Comparison of ENCODE assay signal across 3 cellular contexts in genomic region chr10:113950268-113950667, GRCh38.
A peak's percentile ranks its signal among the peaks of the same experiment; 100 is the strongest.
TF ChIP-seq lines count a peak whose summit lies in the region.

No MANE protein-coding gene starts in this region.

TF ChIP-seq in HEK293, 187 proteins besides CTCF, POLR2A, EP300 and RAD21 (continued from another document):
- TF ChIP-seq ZNF777 (tag by site-specific recombination; IDR thresholded peaks at IDR 0.05; ENCODE audit: borderline replicate concordance) (no peak), ZNF664 (tag by site-specific recombination; IDR thresholded peaks at IDR 0.05) (no peak), IKZF3 (tag by site-specific recombination; IDR thresholded peaks at IDR 0.05) (no peak), ZNF214 (tag by site-specific recombination; IDR thresholded peaks at IDR 0.05; ENCODE audit: borderline replicate concordance) (no peak), ZNF548 (tag by site-specific recombination; IDR thresholded peaks at IDR 0.05) (no peak), TRIM28 (IDR thresholded peaks at IDR 0.05; ENCODE audit: borderline replicate concordance, low read length) (no peak), ZNF416 (tag by site-specific recombination; IDR thresholded peaks at IDR 0.05) (no peak), ZNF558 (tag by site-specific recombination; IDR thresholded peaks at IDR 0.05) (no peak), ZEB2 (tag by site-specific recombination; IDR thresholded peaks at IDR 0.05) (peak; percentile 67), ZNF366 (tag by site-specific recombination; conservative IDR thresholded peaks at IDR 0.05) (peak; percentile 62; the same call in 1 of the 2 replicates), GLI4 (tag by site-specific recombination; IDR thresholded peaks at IDR 0.05) (no peak)

TF ChIP-seq in HEK293T, 16 proteins besides CTCF, POLR2A, EP300 and RAD21 (continued from another document):
- TF ChIP-seq PKNOX1 (IDR thresholded peaks at IDR 0.05): peak; percentile 26; the same call in 1 of the 2 replicates
- TF ChIP-seq FOXA1 (IDR thresholded peaks at IDR 0.05): no peak
- no peak for TF ChIP-seq LEF1 (IDR thresholded peaks at IDR 0.05; ENCODE audit: borderline replicate concordance)
TF ChIP-seq in HEK293T: peak in this region for 1.

TF ChIP-seq in K562, 482 proteins besides CTCF, POLR2A, EP300 and RAD21 (continued from another document):
- TF ChIP-seq MTA1 (IDR thresholded peaks at IDR 0.05; ENCODE audit: borderline replicate concordance) (0 out of 2 replicates have a peak, but pooled peaks have one; percentile 26), ZNF217 (CRISPR knock-in tag; IDR thresholded peaks at IDR 0.05) (no peak), EZH2 (IDR thresholded peaks at IDR 0.05; ENCODE audit: borderline replicate concordance, low read depth, low read length) (no peak), HDAC1 (IDR thresholded peaks at IDR 0.05) (0 out of 4 replicates have a peak, but pooled peaks of 1 of the 2 experiments have one; percentile 17), DACH1 (IDR thresholded peaks at IDR 0.05; ENCODE audit: partially characterized antibody) (peak; percentile 71), CUX1 (CRISPR knock-in tag; IDR thresholded peaks at IDR 0.05) (no peak), ZBTB2 (IDR thresholded peaks at IDR 0.05) (peak; percentile 62; the same call in 1 of the 2 replicates), BDP1 (IDR thresholded peaks at IDR 0.05; ENCODE audit: insufficient read depth, insufficient read length) (no peak), CTBP1 (IDR thresholded peaks at IDR 0.05; ENCODE audit: borderline replicate concordance) (no peak), ZNF445 (CRISPR knock-in tag; IDR thresholded peaks at IDR 0.05; ENCODE audit: low read depth) (no peak), CREBBP (IDR thresholded peaks at IDR 0.05; ENCODE audit: low read depth, low read length) (peak; percentile 34), ZNF79 (CRISPR knock-in tag; IDR thresholded peaks at IDR 0.05; ENCODE audit: low read depth) (no peak), MYBL2 (IDR thresholded peaks at IDR 0.05; ENCODE audit: low read depth) (no peak), MYBL2 (CRISPR knock-in tag; IDR thresholded peaks at IDR 0.05; ENCODE audit: borderline replicate concordance) (no peak)
TF ChIP-seq in K562: peak in this region for 6.
